ENCODE assay signal across 28 cellular contexts in genomic region chr4:138204507-138204906, GRCh38. TPM values are rescaled to one million over a fixed set of nuclear protein-coding genes. Genes with fewer than 3 reads are reported as not detected.
DNase-seq lines count a peak whose midpoint lies in the region; ATAC-seq, FAIRE-seq and TF ChIP-seq lines count a peak whose summit lies in the region.
"Had no signal": no experiment of that assay in that cellular context is flagged by ENCODE, and none has a peak within 500 bp of the region (broad histone marks: within the 10 kb centered on the region; RNA-seq: fewer than 3 reads in every experiment).

No MANE protein-coding gene starts in this region.

- TF ChIP-seq POLR2A in HepG2 (IDR thresholded peaks at IDR 0.05; ENCODE audit: insufficient read depth in 1 of 2, low read depth in 2 of 2, low read length in 2 of 2): no peak
- TF ChIP-seq POLR2A in right lobe of liver (IDR thresholded peaks at IDR 0.05): no peak
- no peak for TF ChIP-seq POLR2A in testis (IDR thresholded peaks at IDR 0.05)

- peaks cover 56% of the 10 kb centered on the region for H3K4me1 ChIP-seq in HepG2 (ENCODE audit: insufficient read depth, low read length)
- H3K4me1 ChIP-seq in right lobe of liver: peaks cover 0 to 2% (median 0%) of the 10 kb centered on the region in 4 donors
- H3K4me1 ChIP-seq in small intestine (ENCODE audit: control insufficient read depth in 2 of 2, insufficient read depth in 1 of 2, low read depth in 1 of 2, low read length in 1 of 2): no peaks in the 10 kb centered on the region
- no peaks in the 10 kb centered on the region for H3K4me1 ChIP-seq in BE2C
- peaks cover 5% of the 10 kb centered on the region for H3K4me1 ChIP-seq in testis
- H3K4me1 ChIP-seq: ascending aorta had no signal

- H3K4me2 ChIP-seq in HepG2 (ENCODE audit: low read depth, low read length): no peak overlapping the region

- H3K4me3 ChIP-seq in HepG2 (replicated peaks in 1 of 3; ENCODE audit: insufficient read depth in 1 of 3, low read depth in 2 of 3, low read length in 3 of 3): no peak overlapping the region
- H3K4me3 ChIP-seq in right lobe of liver: no peak overlapping the region
- no peak overlapping the region for H3K4me3 ChIP-seq in small intestine (ENCODE audit: low read depth in 1 of 2, low read length in 2 of 2)
- H3K4me3 ChIP-seq in BE2C (ENCODE audit: low read depth, low read length): no peak overlapping the region
- no peak overlapping the region for H3K4me3 ChIP-seq in testis
- H3K4me3 ChIP-seq: ascending aorta, HAP-1, heart right ventricle, pancreas had no signal

- no peaks in the 10 kb centered on the region for H3K27me3 ChIP-seq in HepG2 (ENCODE audit: control insufficient read depth in 1 of 2, insufficient read depth in 2 of 2, low read length in 2 of 2)
- H3K27me3 ChIP-seq in right lobe of liver: no peaks in the 10 kb centered on the region
- H3K27me3 ChIP-seq in small intestine (ENCODE audit: control insufficient read depth in 2 of 2, insufficient read depth in 2 of 2, low read length in 2 of 2): no peaks in the 10 kb centered on the region
- no peaks in the 10 kb centered on the region for H3K27me3 ChIP-seq in BE2C
- no peaks in the 10 kb centered on the region for H3K27me3 ChIP-seq in testis
- H3K27me3 ChIP-seq: ascending aorta, heart right ventricle, pancreas had no signal

- TF ChIP-seq CTCF in HepG2 (CRISPR knock-in tag; IDR thresholded peaks at IDR 0.05): no peak
- TF ChIP-seq CTCF in right lobe of liver (IDR thresholded peaks at IDR 0.05): no peak
- TF ChIP-seq CTCF in BE2C (IDR thresholded peaks at IDR 0.05; ENCODE audit: low read depth, low read length): no peak
- no peak for TF ChIP-seq CTCF in testis (IDR thresholded peaks at IDR 0.05)

- TF ChIP-seq EP300 in HepG2 (IDR thresholded peaks at IDR 0.05; ENCODE audit: low read depth in 2 of 2, low read length in 2 of 2) (peak in 1 of 2 experiments; percentile 19; a peak in 1 of 4 replicates), HepG2 (CRISPR knock-in tag; IDR thresholded peaks at IDR 0.05; ENCODE audit: borderline replicate concordance) (no peak)

- in situ Hi-C loops in HepG2 (cut with HindIII; ENCODE audit: extremely low pct_ligation_motif_present, low pct_unique_long_range_greater_than_20kb): no loop called here

- DNase-seq in HepG2 (ENCODE audit: low spot score) (peak; percentile 42), right lobe of liver (no peak), NCI-H2029 (lab: John Stamatoyannopoulos, UW) (peak; percentile 85), NCI-H774 (lab: John Stamatoyannopoulos, UW) (peak; percentile 49), small intestine (peak; percentile 47), BE2C (no peak), testis (no peak)
- DNase-seq: activated CD4-positive, alpha-beta T cell treated with anti-CD3 and anti-CD28 coated beads for 36 hours; activated CD8-positive, alpha-beta T cell treated with anti-CD3 and anti-CD28 coated beads, Interleukin-2, amount 10 ng/mL, durations not matched to agents 7 days and 5 days; activated effector memory CD4-positive, alpha-beta T cell treated with Interleukin-2 at 50 U/mL for 16 hours; activated naive CD8-positive, alpha-beta T cell treated with anti-CD3 and anti-CD28 coated beads for 36 hours; AML-193; CD8-positive, alpha-beta T cell; DND-41; foreskin fibroblast; heart right ventricle; Karpas-422; left cardiac atrium; NCI-H526; pancreas; right cardiac atrium; stimulated activated CD4-positive, alpha-beta T cell treated with anti-CD3 and anti-CD28 coated beads, Interleukin-2, amount 100 ng/mL, for 48 hours had no signal

- H3K79me2 ChIP-seq in HepG2 (ENCODE audit: insufficient read depth, low read length): peaks cover 17% of the 10 kb centered on the region

- no peak overlapping the region for H3K9ac ChIP-seq in HepG2 (ENCODE audit: insufficient read depth, low read depth, low read length)

- no peak for TF ChIP-seq RAD21 in HepG2 (CRISPR knock-in tag; IDR thresholded peaks at IDR 0.05)

- peaks cover 2 to 24% of the 10 kb centered on the region in 2 experiments; a peak in 4 of 5 replicates for H3K36me3 ChIP-seq in HepG2 (replicated peaks in 1 of 2; ENCODE audit: control insufficient read depth in 1 of 2, insufficient read depth in 2 of 2, low read length in 2 of 2)
- H3K36me3 ChIP-seq in right lobe of liver: no peaks in the 10 kb centered on the region
- H3K36me3 ChIP-seq in small intestine (ENCODE audit: control insufficient read depth in 2 of 2, insufficient read depth in 2 of 2, low read length in 2 of 2): no peaks in the 10 kb centered on the region
- H3K36me3 ChIP-seq in BE2C: no peaks in the 10 kb centered on the region
- no peaks in the 10 kb centered on the region for H3K36me3 ChIP-seq in testis (ENCODE audit: low read depth, missing control alignments)
- H3K36me3 ChIP-seq: ascending aorta, HAP-1, heart right ventricle, pancreas had no signal

- H3K9me3 ChIP-seq in HepG2 (ENCODE audit: low read length): no peaks in the 10 kb centered on the region
- H3K9me3 ChIP-seq in right lobe of liver: no peaks in the 10 kb centered on the region
- no peaks in the 10 kb centered on the region for H3K9me3 ChIP-seq in small intestine (ENCODE audit: control insufficient read depth, low read depth)
- H3K9me3 ChIP-seq in BE2C: no peaks in the 10 kb centered on the region
- H3K9me3 ChIP-seq in testis: no peaks in the 10 kb centered on the region
- H3K9me3 ChIP-seq: ascending aorta, HAP-1, heart right ventricle, pancreas had no signal

- FAIRE-seq in HepG2 (lab: Jason Lieb, UNC) (no peak), small intestine (lab: Jason Lieb, UNC) (no peak)
- FAIRE-seq: A204.1, GM18507, pancreas had no signal

- intact Hi-C loops in HepG2 (cut with micrococcal nuclease; ENCODE audit: unreplicated experiment): no loop called here
- intact Hi-C loops in right lobe of liver (cut with DNase I): no loop called here
- intact Hi-C loops in testis (cut with DNase I; ENCODE audit: low total_unique reads): no loop called here

- H3K27ac ChIP-seq in HepG2 (ENCODE audit: extremely low read length, insufficient read depth, low read length) (no peak overlapping the region), right lobe of liver (no peak overlapping the region), small intestine (ENCODE audit: low read depth in 1 of 2, low read length in 1 of 2) (no peak overlapping the region), testis (no peak overlapping the region)
- H3K27ac ChIP-seq: ascending aorta, heart right ventricle, pancreas had no signal

- POLR2A ChIA-PET in HepG2 (lab: Yijun Ruan, JAX): interaction anchor here (2.2 kb wide), 1 partner anchor 37 kb away, joined by 8 read pairs; the partner anchor contains the start of gene SLC7A11

- H4K20me1 ChIP-seq in HepG2 (ENCODE audit: insufficient read depth, low read length): no peaks in the 10 kb centered on the region

- no peak for ATAC-seq in HepG2
- no peak for ATAC-seq in right lobe of liver
- no peak for ATAC-seq in HG03521 (IDR thresholded peaks at IDR 0.05; ENCODE audit: unreplicated experiment)
- ATAC-seq: activated CD4-positive, alpha-beta T cell treated with anti-CD3 and anti-CD28 coated beads for 36 hours; activated CD8-positive, alpha-beta T cell treated with anti-CD3 and anti-CD28 coated beads, Interleukin-2, amount 10 ng/mL, durations not matched to agents 7 days and 5 days; CD8-positive, alpha-beta T cell; heart right ventricle; left cardiac atrium; right cardiac atrium; SK-N-SH treated with all-trans-retinoic acid at 6 μM for 48 hours had no signal

- WGBS in HepG2 (ENCODE audit: low lambda C conversion rate): 83% methylated on average over 5 of the region's 5 CpGs
- WGBS in right lobe of liver (ENCODE audit: insufficient coverage, low coverage, low lambda C conversion rate, missing lambda C conversion rate): 41% methylated on average over 5 of the region's 5 CpGs
- WGBS in small intestine, 3 donors: 52 to 75% (median 63%) methylated on average over 5 of the region's 5 CpGs
- 86 to 89% methylated on average over 5 of the region's 5 CpGs for WGBS in testis, 2 donors

- no TSS peak for BruUV-seq in HepG2 (replicated peaks; lab: Mats Ljungman, UMichigan)

- CTCF ChIA-PET in HepG2 (lab: Yijun Ruan, JAX; ENCODE audit: low intra/inter-chr PET ratio, low total read pairs): no interaction called here

- H2AFZ ChIP-seq in HepG2 (ENCODE audit: low read length): no peak overlapping the region

TF ChIP-seq in HepG2, 621 proteins besides CTCF, POLR2A, EP300 and RAD21 (continues in another document):
- TF ChIP-seq HOXA7 (CRISPR knock-in tag; IDR thresholded peaks at IDR 0.05): no peak

RNA-seq across cellular contexts. Expression of gene SLC7A11, which starts 37.6 kb away (rescaled TPM):
- total RNA-seq in HepG2 (2016; rRNA removed; fragmentation: Illumina TruSeq; extraction: Trizol): 11.9 and 15.7 TPM in 2 replicates
- 1.5 and 2.6 TPM in 2 replicates for total RNA-seq in HepG2 (2016; cell fraction: cytosol; rRNA removed; fragmentation: Illumina TruSeq; extraction: Trizol; ENCODE audit: low read depth)
- total RNA-seq in HepG2 (2016; cell fraction: insoluble cytoplasmic fraction; rRNA removed; fragmentation: Illumina TruSeq; extraction: Trizol): 13.1 and 14.5 TPM in 2 replicates
- 4.0 and 5.0 TPM in 2 replicates for total RNA-seq in HepG2 (2016; cell fraction: membrane; rRNA removed; fragmentation: Illumina TruSeq; extraction: Trizol)
- 21.1 and 22.8 TPM in 2 replicates for total RNA-seq in HepG2 (2016; cell fraction: nucleus; rRNA removed; fragmentation: Illumina TruSeq; extraction: Trizol)
- polyA plus RNA-seq in HepG2 (2011; rRNA removed): 15.9 and 17.5 TPM in 2 replicates
- 5.6 and 9.4 TPM in 2 replicates for polyA plus RNA-seq in HepG2 (2011; cell fraction: cytosol; rRNA removed)
- polyA plus RNA-seq in HepG2 (2011; cell fraction: nucleus; rRNA removed): 9.2 and 14.7 TPM in 2 replicates
- 20.4 and 31.0 TPM in 2 replicates for polyA plus RNA-seq in HepG2 (2012)
- polyA plus RNA-seq in HepG2 (2016; cell fraction: cytosol; fragmentation: Illumina TruSeq; extraction: Trizol; ENCODE audit: low read depth): 0.35 and 0.42 TPM in 2 replicates
- polyA plus RNA-seq in HepG2 (2016; cell fraction: insoluble cytoplasmic fraction; fragmentation: Illumina TruSeq; extraction: Trizol; ENCODE audit: low read depth): 5.6 and 6.9 TPM in 2 replicates
- polyA plus RNA-seq in HepG2 (2016; cell fraction: membrane; fragmentation: Illumina TruSeq; extraction: Trizol; ENCODE audit: low read depth): 0.86 and 0.94 TPM in 2 replicates
- 16.0 and 16.6 TPM in 2 replicates for polyA plus RNA-seq in HepG2 (2016; cell fraction: nucleus; fragmentation: Illumina TruSeq; extraction: Trizol; ENCODE audit: insufficient read depth, low read depth)
- 95.4 and 149 TPM in 2 replicates for polyA minus RNA-seq in HepG2 (2011; rRNA and poly(A)+ RNA removed; ENCODE audit: low replicate concordance)
- 28.0 and 41.2 TPM in 2 replicates for polyA minus RNA-seq in HepG2 (2011; cell fraction: cytosol; rRNA and poly(A)+ RNA removed)
- polyA minus RNA-seq in HepG2 (2011; cell fraction: nucleus; rRNA and poly(A)+ RNA removed): 82.7 and 97.5 TPM in 2 replicates
- 1 to 10 TPM in 2 of 6 experiments, under 1 TPM in 3, not detected in 1; 0.02 to 1.8 (median 0.35) TPM for total RNA-seq in right lobe of liver
- polyA plus RNA-seq in small intestine: 1 to 10 TPM in 1 of 3 donors, under 1 TPM in 2; 0.22 to 5.6 (median 0.54) TPM
- polyA plus RNA-seq in BE2C (2012; ENCODE audit: insufficient read depth, insufficient read length, low read depth): 5.2 TPM
- total RNA-seq in testis: 1 to 10 TPM; 1.3 to 1.5 TPM
- polyA plus RNA-seq in testis (ENCODE audit: insufficient read depth, low read depth, low replicate concordance): 1.3 TPM
- total RNA-seq: CD8-positive, alpha-beta T cell had no signal

Comparison
In these comparisons a context has a peak if more than half of its experiments do, and no peak if none do; other contexts are left out.
1. DNase-seq: peak in HepG2 (single experiment), NCI-H2029 (single experiment), NCI-H774 (single experiment) and small intestine (single experiment); none in right lobe of liver (0 of 3), BE2C (single experiment) and testis (single experiment).